ENCODE assay signal across 15 cellular contexts in genomic region chr14:57266060-57266459, GRCh38. TPM values are rescaled to one million over a fixed set of nuclear protein-coding genes. Genes with fewer than 3 reads are reported as not detected.
DNase-seq lines count a peak whose midpoint lies in the region; ATAC-seq, FAIRE-seq and TF ChIP-seq lines count a peak whose summit lies in the region.
"Had no signal": no experiment of that assay in that cellular context is flagged by ENCODE, and none has a peak within 500 bp of the region (broad histone marks: within the 10 kb centered on the region; RNA-seq: fewer than 3 reads in every experiment).

No MANE protein-coding gene starts in this region.

- H3K9me3 ChIP-seq in OCI-LY7 (ENCODE audit: low read length), result peaks cover 5% of the 10 kb centered on the region; the same call in 1 of the 2 replicates
- H3K9me3 ChIP-seq: heart left ventricle had no signal

- H3K27me3 Mint-ChIP-seq in activated CD4-positive, alpha-beta memory T cell treated with anti-CD3 and anti-CD28 coated beads for 36 hours, result no peaks in the 10 kb centered on the region
- H3K27me3 Mint-ChIP-seq: activated naive CD4-positive, alpha-beta T cell treated with anti-CD3 and anti-CD28 coated beads, Interleukin-2, amount 50 U/mL, for 24 hours had no signal

- H3K36me3 ChIP-seq in OCI-LY7 (ENCODE audit: insufficient read depth, low read length), result peaks cover 16% of the 10 kb centered on the region
- no peaks in the 10 kb centered on the region for H3K36me3 ChIP-seq in H7 (replicated peaks; ENCODE audit: control insufficient read depth, insufficient read depth, low read length)
- H3K36me3 ChIP-seq: heart left ventricle had no signal

- intact Hi-C loops in OCI-LY7 (cut with micrococcal nuclease; ENCODE audit: unreplicated experiment), result loop anchor here (5.0 kb wide), 1 partner anchor 196 kb away; no protein-coding TSS in a partner anchor
- intact Hi-C loops in activated CD4-positive, alpha-beta memory T cell treated with anti-CD3 and anti-CD28 coated beads for 36 hours (cut with micrococcal nuclease), result loop anchor here (5.0 kb wide), 1 partner anchor 1031 kb away; the partner anchor contains the start of gene ARID4A

- H3K4me3 ChIP-seq in OCI-LY7 (ENCODE audit: low read depth, low read length, poor library complexity, severe bottlenecking) (peak overlapping the region; percentile 48), fibroblast of the aortic adventitia (ENCODE audit: low read depth, low read length) (peak overlapping the region; percentile 7), H7 (ENCODE audit: insufficient read depth, low read depth, low read length) (no peak overlapping the region)
- H3K4me3 ChIP-seq: coronary artery had no signal

- no peaks in the 10 kb centered on the region for H3K36me3 Mint-ChIP-seq in activated CD4-positive, alpha-beta memory T cell treated with anti-CD3 and anti-CD28 coated beads for 36 hours

- peaks cover 49% of the 10 kb centered on the region for H3K4me1 Mint-ChIP-seq in activated CD4-positive, alpha-beta memory T cell treated with anti-CD3 and anti-CD28 coated beads for 36 hours (ENCODE audit: low read depth)

- no peaks in the 10 kb centered on the region for H3K9me2 ChIP-seq in OCI-LY7 (ENCODE audit: insufficient read depth, low read length)

- H3K9me3 Mint-ChIP-seq in activated CD4-positive, alpha-beta memory T cell treated with anti-CD3 and anti-CD28 coated beads for 36 hours, result no peaks in the 10 kb centered on the region
- H3K9me3 Mint-ChIP-seq: activated naive CD4-positive, alpha-beta T cell treated with anti-CD3 and anti-CD28 coated beads, Interleukin-2, amount 50 U/mL, for 24 hours had no signal

- no peak for TF ChIP-seq CTCF in OCI-LY7 (conservative IDR thresholded peaks at IDR 0.05; ENCODE audit: low read length)
- TF ChIP-seq CTCF in fibroblast of the aortic adventitia (IDR thresholded peaks at IDR 0.05; ENCODE audit: insufficient read depth, low read length), result no peak

- H3K27ac ChIP-seq in OCI-LY7 (ENCODE audit: low read depth, low read length, poor library complexity, severe bottlenecking), result no peak overlapping the region
- H3K27ac ChIP-seq: coronary artery had no signal

- H3K27me3 ChIP-seq in H7 (ENCODE audit: control insufficient read depth, insufficient read depth, low read length), result no peaks in the 10 kb centered on the region
- H3K27me3 ChIP-seq: heart left ventricle had no signal

- no peak for TF ChIP-seq POLR2A in GM12892 (IDR thresholded peaks at IDR 0.05; ENCODE audit: low read depth, low read length)

- H3K4me3 Mint-ChIP-seq in activated CD4-positive, alpha-beta memory T cell treated with anti-CD3 and anti-CD28 coated beads for 36 hours, result no peak overlapping the region
- H3K4me3 Mint-ChIP-seq: activated naive CD4-positive, alpha-beta T cell treated with anti-CD3 and anti-CD28 coated beads, Interleukin-2, amount 50 U/mL, for 24 hours had no signal

- peaks cover 35% of the 10 kb centered on the region for H3K4me1 ChIP-seq in OCI-LY7 (ENCODE audit: insufficient read depth, low read length, poor library complexity, severe bottlenecking)

- FAIRE-seq in GM12892 (lab: Jason Lieb, UNC), result peak; percentile 57
- FAIRE-seq: D721Med had no signal

- peaks cover 29% of the 10 kb centered on the region for H4K20me1 ChIP-seq in OCI-LY7 (ENCODE audit: insufficient read depth, low read length)

- no TSS peak for BruUV-seq in OCI-LY7 (replicated peaks; lab: Mats Ljungman, UMichigan)

- ATAC-seq in GM19463 (IDR thresholded peaks at IDR 0.05; ENCODE audit: unreplicated experiment), result no peak
- ATAC-seq: heart left ventricle had no signal

- H3K4me2 ChIP-seq in OCI-LY7 (ENCODE audit: low read length), result peak overlapping the region; percentile 55

- H3K27ac Mint-ChIP-seq in activated CD4-positive, alpha-beta memory T cell treated with anti-CD3 and anti-CD28 coated beads for 36 hours, result no peak overlapping the region
- H3K27ac Mint-ChIP-seq: activated naive CD4-positive, alpha-beta T cell treated with anti-CD3 and anti-CD28 coated beads, Interleukin-2, amount 50 U/mL, for 24 hours had no signal

- H2AFZ ChIP-seq in OCI-LY7 (ENCODE audit: low read length), result no peak overlapping the region

- no peak for DNase-seq in GM12892 (ENCODE audit: insufficient read length)
- no peak for DNase-seq in OCI-LY7 (ENCODE audit: low spot score)
- DNase-seq in fibroblast of the aortic adventitia (ENCODE audit: low read depth), result peak; percentile 11
- DNase-seq in pulmonary artery endothelial cell (ENCODE audit: low read depth, low spot score), result peak; percentile 22
- DNase-seq in activated CD4-positive, alpha-beta memory T cell treated with anti-CD3 and anti-CD28 coated beads for 36 hours, result no peak
- no peak for DNase-seq in H7
- DNase-seq in stimulated activated CD4-positive, alpha-beta T cell treated with anti-CD3 and anti-CD28 coated beads, Interleukin-2, amount 100 ng/mL, for 48 hours, result no peak
- DNase-seq: heart left ventricle, mesendoderm, NCI-H2171, OCI-M1 had no signal

- POLR2A ChIA-PET in OCI-LY7 (lab: Charles Lee), result interaction anchor here (0.6 kb wide), 1 partner anchor 46 kb away, joined by 4 read pairs; no protein-coding TSS in a partner anchor
- POLR2A ChIA-PET in activated CD4-positive, alpha-beta memory T cell treated with anti-CD3 and anti-CD28 coated beads for 36 hours (lab: Charles Lee), result no interaction called here

- CTCF ChIA-PET in OCI-LY7 (lab: Charles Lee; ENCODE audit: unreplicated experiment), result no interaction called here
- CTCF ChIA-PET in activated CD4-positive, alpha-beta memory T cell treated with anti-CD3 and anti-CD28 coated beads for 36 hours (lab: Charles Lee), result interaction anchor here (0.7 kb wide), 1 partner anchor 205 kb away, joined by 3 read pairs; no protein-coding TSS in a partner anchor

- H3K79me2 ChIP-seq in OCI-LY7 (ENCODE audit: insufficient read depth, low read depth, low read length), result peaks cover 85% of the 10 kb centered on the region

RNA-seq across cellular contexts. Expression of gene EXOC5, which starts 2.6 kb away (rescaled TPM):
- 72.6 TPM for polyA plus RNA-seq in GM12892 (2012; ENCODE audit: missing spikeins)
- total RNA-seq in OCI-LY7 (2014; rRNA removed; shearing (Covaris generic)), result 26.9 and 53.9 TPM in 2 replicates
- total RNA-seq in OCI-LY7 (2022) (69.4 and 73.6 TPM in 2 replicates), fibroblast of the aortic adventitia (ENCODE audit: low replicate concordance) (49.3 and 87.4 TPM in 2 replicates), pulmonary artery endothelial cell (69.6 and 107 TPM in 2 replicates)
- total RNA-seq in activated CD4-positive, alpha-beta memory T cell treated with anti-CD3 and anti-CD28 coated beads for 36 hours, result 10 to 100 TPM; 82.1 to 82.6 TPM
- 45.2 and 53.0 TPM in 2 replicates for total RNA-seq in H7 (2014; rRNA removed; shearing (Covaris generic))

RNA-seq across cellular contexts. Expression of gene AP5M1, which starts 2.7 kb away (rescaled TPM):
- 22.7 TPM for polyA plus RNA-seq in GM12892 (2012; ENCODE audit: missing spikeins)
- total RNA-seq in OCI-LY7 (2014; rRNA removed; shearing (Covaris generic)), result 13.3 and 15.8 TPM in 2 replicates
- total RNA-seq in OCI-LY7 (2022), result 46.3 and 50.4 TPM in 2 replicates
- 36.6 and 50.9 TPM in 2 replicates for total RNA-seq in fibroblast of the aortic adventitia (ENCODE audit: low replicate concordance)
- 25.1 and 37.2 TPM in 2 replicates for total RNA-seq in pulmonary artery endothelial cell
- 10 to 100 TPM; 27.7 to 31.1 TPM for total RNA-seq in activated CD4-positive, alpha-beta memory T cell treated with anti-CD3 and anti-CD28 coated beads for 36 hours
- 26.4 and 28.2 TPM in 2 replicates for total RNA-seq in H7 (2014; rRNA removed; shearing (Covaris generic))

Comparison
In these comparisons a context has a peak if more than half of its experiments do, and no peak if none do; other contexts are left out.
1. DNase-seq: peak in fibroblast of the aortic adventitia (single experiment) and pulmonary artery endothelial cell (single experiment); none in GM12892 (single experiment), OCI-LY7 (single experiment), activated CD4-positive, alpha-beta memory T cell treated with anti-CD3 and anti-CD28 coated beads for 36 hours (single experiment), H7 (single experiment) and stimulated activated CD4-positive, alpha-beta T cell treated with anti-CD3 and anti-CD28 coated beads, Interleukin-2, amount 100 ng/mL, for 48 hours (0 of 2).